In the genomic region with DNA sequence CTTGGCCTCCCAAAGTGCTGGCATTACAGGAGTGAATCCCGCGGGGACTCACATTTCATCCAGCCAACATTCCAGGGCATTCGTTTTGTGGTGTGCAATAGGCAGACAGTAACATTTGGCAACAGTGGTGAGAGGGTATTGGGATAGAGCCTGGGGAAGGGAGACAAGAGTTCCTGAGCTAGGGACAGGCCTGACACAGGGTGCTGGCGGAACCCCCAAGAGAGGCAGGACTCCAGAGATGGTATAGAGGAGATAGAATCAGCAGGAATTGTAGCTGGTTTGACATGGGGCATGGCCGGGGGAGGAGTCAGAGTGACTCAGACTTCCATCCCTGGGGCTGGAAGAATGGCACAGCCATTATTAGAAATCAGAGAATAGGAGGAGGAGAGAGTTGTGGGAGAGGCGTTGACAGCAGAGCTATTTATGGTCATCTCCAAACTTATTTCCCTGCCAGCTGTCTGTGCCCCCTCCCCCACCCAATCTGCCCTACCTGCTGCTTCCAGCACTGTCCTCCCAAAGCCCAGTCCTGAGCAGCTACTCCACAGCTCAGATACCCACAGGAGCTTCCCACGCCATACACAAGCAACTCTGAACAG, we compare ENCODE assay signal across 9 cellular contexts. TPM values are rescaled to one million over a fixed set of nuclear protein-coding genes. Genes with fewer than 3 reads are reported as not detected.
A peak's percentile ranks its signal among the peaks of the same experiment; 100 is the strongest.
DNase-seq lines count a peak whose midpoint lies in the region; ATAC-seq, FAIRE-seq and TF ChIP-seq lines count a peak whose summit lies in the region.
"Had no signal": no experiment of that assay in that cellular context is flagged by ENCODE, and none has a peak within 500 bp of the region (broad histone marks: within the 10 kb centered on the region; RNA-seq: fewer than 3 reads in every experiment).

No MANE protein-coding gene starts in this region.

- ATAC-seq in RWPE2 (ENCODE audit: low read depth) (peak; percentile 72), upper lobe of right lung (no peak), GM19452 (IDR thresholded peaks at IDR 0.05; ENCODE audit: unreplicated experiment) (no peak)

- no peaks in the 10 kb centered on the region for H3K9me3 ChIP-seq in RWPE2 (ENCODE audit: severe bottlenecking)
- H3K9me3 ChIP-seq in upper lobe of right lung = no peaks in the 10 kb centered on the region

- no peak for TF ChIP-seq CTCF in RWPE2 (IDR thresholded peaks at IDR 0.05; ENCODE audit: poor library complexity, severe bottlenecking)
- no peak for TF ChIP-seq CTCF in fibroblast of villous mesenchyme (IDR thresholded peaks at IDR 0.05; ENCODE audit: insufficient read depth, low read depth, low read length)
- TF ChIP-seq CTCF in upper lobe of right lung (IDR thresholded peaks at IDR 0.05) = no peak
- TF ChIP-seq CTCF in D721Med (IDR thresholded peaks at IDR 0.05; ENCODE audit: insufficient read depth, missing control alignments) = no peak

- DNase-seq in H54 (ENCODE audit: insufficient read length, low spot score) (peak; percentile 80), RWPE2 (ENCODE audit: low spot score) (no peak), fibroblast of villous mesenchyme (ENCODE audit: low read depth) (peak; percentile 12), renal cortical epithelial cell (ENCODE audit: low read depth) (peak; percentile 71), upper lobe of right lung (no peak), NCI-H2107 (lab: John Stamatoyannopoulos, UW) (no peak), D721Med (ENCODE audit: insufficient read length, low spot score) (no peak)

- FAIRE-seq in H54 (lab: Jason Lieb, UNC) = no peak
- FAIRE-seq in D721Med (lab: Jason Lieb, UNC) = no peak
- FAIRE-seq: frontal cortex had no signal

- no peaks in the 10 kb centered on the region for H3K27me3 ChIP-seq in RWPE2 (ENCODE audit: insufficient read depth, poor library complexity, severe bottlenecking)
- H3K27me3 ChIP-seq in upper lobe of right lung = no peaks in the 10 kb centered on the region

- H3K27ac ChIP-seq in RWPE2 (ENCODE audit: poor library complexity, severe bottlenecking) (no peak overlapping the region), upper lobe of right lung (no peak overlapping the region)

- no peak overlapping the region for H3K4me3 ChIP-seq in RWPE2 (ENCODE audit: severe bottlenecking)
- H3K4me3 ChIP-seq in fibroblast of villous mesenchyme (ENCODE audit: low read depth, low read length) = no peak overlapping the region
- H3K4me3 ChIP-seq in upper lobe of right lung = no peak overlapping the region

- no peaks in the 10 kb centered on the region for H3K36me3 ChIP-seq in RWPE2 (ENCODE audit: low read depth)
- H3K36me3 ChIP-seq in upper lobe of right lung = no peaks in the 10 kb centered on the region

- intact Hi-C loops in upper lobe of right lung (cut with DNase I) = no loop called here

- peaks cover 6% of the 10 kb centered on the region for H3K4me1 ChIP-seq in RWPE2 (ENCODE audit: insufficient read depth, poor library complexity, severe bottlenecking)
- no peaks in the 10 kb centered on the region for H3K4me1 ChIP-seq in upper lobe of right lung

- TF ChIP-seq POLR2A in H54 (IDR thresholded peaks at IDR 0.05; ENCODE audit: low read depth, low read length) = no peak

RNA-seq across cellular contexts. Expression of a gene that starts 4.4 kb away (rescaled TPM):
- total RNA-seq in fibroblast of villous mesenchyme (70.4 and 75.7 TPM in 2 replicates), renal cortical epithelial cell (160 and 174 TPM in 2 replicates), upper lobe of right lung (43.1 TPM)

Comparison
In these comparisons a context has a peak if more than half of its experiments do, and no peak if none do; other contexts are left out.
1. DNase-seq: peak in H54 (single experiment), fibroblast of villous mesenchyme (single experiment) and renal cortical epithelial cell (single experiment); none in RWPE2 (single experiment), upper lobe of right lung (single experiment), NCI-H2107 (single experiment) and D721Med (single experiment).